Comparison of ENCODE assay signal across 9 cellular contexts in the genomic region with DNA sequence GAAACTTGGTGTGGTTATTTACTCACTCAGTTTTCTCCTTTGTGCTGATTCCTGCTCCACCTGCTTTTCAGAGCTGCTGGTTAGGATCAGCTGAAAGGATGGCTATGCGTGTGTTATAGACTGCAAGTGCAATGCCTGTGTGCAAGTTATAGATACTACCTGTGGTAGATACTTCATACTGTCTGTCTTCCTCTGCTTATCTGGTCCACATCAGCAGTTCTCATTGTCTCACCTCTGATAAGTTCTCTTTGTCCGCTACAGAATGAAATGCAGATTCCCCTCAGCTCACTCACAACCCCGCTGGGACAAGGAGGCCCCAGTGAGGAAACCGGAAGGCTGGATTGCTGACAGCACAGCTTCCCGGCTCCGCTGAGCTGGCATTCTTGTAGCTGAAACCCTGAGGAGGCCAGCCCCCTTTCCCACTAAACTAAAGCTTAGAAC. TPM values are rescaled to one million over a fixed set of nuclear protein-coding genes. Genes with fewer than 3 reads are reported as not detected.
DNase-seq lines count a peak whose midpoint lies in the region; ATAC-seq, FAIRE-seq and TF ChIP-seq lines count a peak whose summit lies in the region.
"Had no signal": no experiment of that assay in that cellular context is flagged by ENCODE, and none has a peak within 500 bp of the region (broad histone marks: within the 10 kb centered on the region; RNA-seq: fewer than 3 reads in every experiment).

No MANE protein-coding gene starts in this region.

- H4K20me1 ChIP-seq in H9 (ENCODE audit: control insufficient read depth, insufficient read depth, insufficient read length) (no peaks in the 10 kb centered on the region), K562 (replicated peaks; ENCODE audit: control insufficient read depth, insufficient read depth, low read length) (no peaks in the 10 kb centered on the region), smooth muscle cell (ENCODE audit: low read depth) (no peaks in the 10 kb centered on the region)

- TF ChIP-seq RAD21 in K562 (CRISPR knock-in tag; conservative IDR thresholded peaks at IDR 0.05 in 1 of 2, IDR thresholded peaks at IDR 0.05 in 1 of 2): no peak

- no peaks in the 10 kb centered on the region for H3K9me3 Mint-ChIP-seq in H9

- intact Hi-C loops in K562 (cut with micrococcal nuclease): no loop called here

- H4K5ac ChIP-seq in H9 (ENCODE audit: insufficient read length, low read depth, low read length): no peak overlapping the region

- H3K79me1 ChIP-seq in H9 (ENCODE audit: insufficient read depth, low read depth, low read length, poor library complexity, severe bottlenecking): no peaks in the 10 kb centered on the region

- H3K9me1 ChIP-seq in K562 (ENCODE audit: control insufficient read depth, insufficient read depth, low read length): no peaks in the 10 kb centered on the region

- peak; percentile 64 for ATAC-seq in K562

- no peak overlapping the region for H3T11ph ChIP-seq in H9 (ENCODE audit: low read length)

- no peak overlapping the region for H3K4me3 Mint-ChIP-seq in H9

- no peak overlapping the region for H2AFZ ChIP-seq in H9 (ENCODE audit: low read length)
- H2AFZ ChIP-seq in K562 (ENCODE audit: low read depth, low read length): peak overlapping the region; percentile 78
- peak overlapping the region; percentile 89 for H2AFZ ChIP-seq in smooth muscle cell (ENCODE audit: low read depth)

- H3K36me3 Mint-ChIP-seq in H9 (ENCODE audit: insufficient read depth in 1 of 3, low read depth in 3 of 3): no peaks in the 10 kb centered on the region

- TF ChIP-seq POLR2A in K562 (conservative IDR thresholded peaks at IDR 0.05): no peak

- H4K8ac ChIP-seq in H9 (replicated peaks; ENCODE audit: insufficient read length, low read depth, low read length): no peak overlapping the region

- H3K27me3 Mint-ChIP-seq in H9 (ENCODE audit: low read depth): no peaks in the 10 kb centered on the region

- H4K91ac ChIP-seq in H9 (ENCODE audit: insufficient read length, low read depth, low read length): no peak overlapping the region

- H3K9ac ChIP-seq in H9 (ENCODE audit: extremely low read depth, insufficient read length, low read length) (no peak overlapping the region), K562 (ENCODE audit: insufficient read depth in 1 of 2, low read depth in 2 of 2, low read length in 2 of 2) (peak overlapping the region in 1 of 2 experiments; percentile 57; a peak in 1 of 4 replicates), smooth muscle cell (ENCODE audit: low read depth) (peak overlapping the region; percentile 56)

- no CpG with 5 or more reads among the region's 6 CpGs for WGBS in H9 (ENCODE audit: extremely low coverage, insufficient read length, low lambda C conversion rate)
- 15% methylated on average over 6 of the region's 6 CpGs for WGBS in K562 (ENCODE audit: insufficient coverage, low coverage, missing lambda C conversion rate)
- 10% methylated on average over 6 of the region's 6 CpGs for WGBS in smooth muscle cell (ENCODE audit: low lambda C conversion rate)

- H3K4me1 ChIP-seq in H9 (ENCODE audit: insufficient read depth, low read length) (peaks cover 7% of the 10 kb centered on the region; the same call in 1 of the 2 replicates), K562 (replicated peaks in 1 of 2; ENCODE audit: control insufficient read depth in 2 of 2, insufficient read depth in 2 of 2, low read length in 2 of 2) (peaks cover 9 to 14% of the 10 kb centered on the region in 2 experiments), smooth muscle cell (ENCODE audit: low read depth) (peaks cover 22% of the 10 kb centered on the region)

- H3K23ac ChIP-seq in H9 (ENCODE audit: insufficient read length, low read depth, low read length): no peak overlapping the region

- H3K14ac ChIP-seq in H9 (ENCODE audit: insufficient read depth, low read length): no peak overlapping the region

- H3K27ac ChIP-seq in H9 (ENCODE audit: insufficient read length, low read depth, low read length): no peak overlapping the region
- H3K27ac ChIP-seq in K562 (ENCODE audit: extremely low read depth, low read depth, low read length): no peak overlapping the region
- peak overlapping the region; percentile 93 for H3K27ac ChIP-seq in smooth muscle cell (ENCODE audit: low read depth)
- H3K27ac ChIP-seq in WERI-Rb-1: no peak overlapping the region

- H3K56ac ChIP-seq in H9 (ENCODE audit: insufficient read length, low read depth, low read length): no peak overlapping the region

- no peak overlapping the region for H2BK12ac ChIP-seq in H9 (ENCODE audit: insufficient read length, low read depth, low read length)

- peak overlapping the region in 2 of 3 experiments; percentile 10 to 51; a peak in 2 of 7 replicates for H3K27ac Mint-ChIP-seq in H9

- no peak overlapping the region for H3K4me3 ChIP-seq in K562
- H3K4me3 ChIP-seq in smooth muscle cell: no peak overlapping the region
- H3K4me3 ChIP-seq in WERI-Rb-1 (ENCODE audit: low read depth, low read length): no peak overlapping the region

- H3K36me3 ChIP-seq in K562 (ENCODE audit: control insufficient read depth, insufficient read depth, low read length): no peaks in the 10 kb centered on the region
- no peaks in the 10 kb centered on the region for H3K36me3 ChIP-seq in smooth muscle cell (ENCODE audit: low read depth)
- no peaks in the 10 kb centered on the region for H3K36me3 ChIP-seq in WERI-Rb-1

- no peaks in the 10 kb centered on the region for H3K9me3 ChIP-seq in H9 (ENCODE audit: control insufficient read depth, low read depth, low read length)
- H3K9me3 ChIP-seq in K562 (replicated peaks; ENCODE audit: control insufficient read depth, insufficient read depth, low read depth, low read length): no peaks in the 10 kb centered on the region
- no peaks in the 10 kb centered on the region for H3K9me3 ChIP-seq in smooth muscle cell (replicated peaks; ENCODE audit: low read depth)
- no peaks in the 10 kb centered on the region for H3K9me3 ChIP-seq in WERI-Rb-1 (ENCODE audit: severe bottlenecking)

- H3K4me1 Mint-ChIP-seq in H9: peaks cover 13 to 17% of the 10 kb centered on the region in 2 experiments

- peak; percentile 63 for DNase-seq in H9
- peak in 2 of 4 experiments; percentile 46 to 51 for DNase-seq in K562 (ENCODE audit: extremely low read depth in 1 of 4, low spot score in 3 of 4)
- DNase-seq in iPS DF 4.7 (ENCODE audit: extremely low read depth, low spot score): peak; percentile 19
- DNase-seq in smooth muscle cell (lab: John Stamatoyannopoulos, UW; ENCODE audit: unreplicated experiment): no peak
- DNase-seq in effector CD8-positive, alpha-beta T cell (lab: John Stamatoyannopoulos, UW): no peak
- DNase-seq in WERI-Rb-1: no peak
- DNase-seq in SK-N-DZ (ENCODE audit: low spot score): no peak
- DNase-seq in mesenteric fat pad (ENCODE audit: low spot score): no peak
- DNase-seq: activated gamma-delta T cell had no signal

- H3K4ac ChIP-seq in H9 (ENCODE audit: low read depth, low read length): no peak overlapping the region

- FAIRE-seq in K562 (lab: Jason Lieb, UNC): peak; percentile 74

- TF ChIP-seq CTCF in H9 (conservative IDR thresholded peaks at IDR 0.05): no peak
- TF ChIP-seq CTCF in K562 (IDR thresholded peaks at IDR 0.05 in 2 of 3, conservative IDR thresholded peaks at IDR 0.05 in 1 of 3; ENCODE audit: insufficient read depth in 2 of 3, low read depth in 1 of 3, low read length in 3 of 3): no peak
- TF ChIP-seq CTCF in smooth muscle cell (IDR thresholded peaks at IDR 0.05; ENCODE audit: borderline replicate concordance, insufficient read depth, poor library complexity, severe bottlenecking): no peak
- TF ChIP-seq CTCF in WERI-Rb-1 (IDR thresholded peaks at IDR 0.05; ENCODE audit: low read depth, low read length): no peak

- CTCF ChIA-PET in K562 (lab: Yijun Ruan, JAX; ENCODE audit: low intra/inter-chr PET ratio): no interaction called here

- no peak overlapping the region for H3K18ac ChIP-seq in H9 (ENCODE audit: insufficient read length, low read depth, low read length)

- POLR2A ChIA-PET in K562 (lab: Yijun Ruan, JAX): interaction anchor here (0.6 to 2.1 kb wide), 3 partner anchors 11 to 954 kb away, joined by 3 to 4 read pairs (median 3); no protein-coding TSS in a partner anchor

- in situ Hi-C loops in K562 (cut with MboI): no loop called here

- no peak overlapping the region for H2BK5ac ChIP-seq in H9 (ENCODE audit: insufficient read length, low read length)

- peaks cover 20% of the 10 kb centered on the region for H3F3A ChIP-seq in smooth muscle cell (ENCODE audit: low read depth)

- H3K79me2 ChIP-seq in H9 (ENCODE audit: insufficient read depth, low read length) (no peaks in the 10 kb centered on the region), K562 (ENCODE audit: control insufficient read depth, insufficient read depth, low read length) (no peaks in the 10 kb centered on the region), smooth muscle cell (ENCODE audit: low read depth) (no peaks in the 10 kb centered on the region)

- H2BK120ac ChIP-seq in H9 (ENCODE audit: low read depth, low read length, poor library complexity, severe bottlenecking): no peak overlapping the region

- H2BK20ac ChIP-seq in H9 (ENCODE audit: low read depth, low read length, poor library complexity, severe bottlenecking): no peak overlapping the region

- H3K27me3 ChIP-seq in H9 (ENCODE audit: insufficient read depth, low read length) (no peaks in the 10 kb centered on the region), K562 (ENCODE audit: control insufficient read depth in 2 of 2, insufficient read depth in 2 of 2, low read length in 2 of 2) (no peaks in the 10 kb centered on the region), smooth muscle cell (ENCODE audit: low read depth) (no peaks in the 10 kb centered on the region), WERI-Rb-1 (ENCODE audit: insufficient read depth, low read depth, severe bottlenecking) (no peaks in the 10 kb centered on the region)

- BruUV-seq in K562 (replicated peaks; lab: Mats Ljungman, UMichigan): no TSS peak

- no peak overlapping the region for H2AK5ac ChIP-seq in H9 (ENCODE audit: insufficient read length, low read length)

- no peaks in the 10 kb centered on the region for H3K23me2 ChIP-seq in H9 (ENCODE audit: insufficient read length, low read depth, low read length, poor library complexity, severe bottlenecking)

- H3K4me2 ChIP-seq in H9 (ENCODE audit: insufficient read depth, insufficient read length, low read length): peak overlapping the region; percentile 2
- H3K4me2 ChIP-seq in K562 (ENCODE audit: insufficient read depth, low read length): peak overlapping the region; percentile 35; the same call in 1 of the 2 replicates
- peak overlapping the region; percentile 69 for H3K4me2 ChIP-seq in smooth muscle cell

- TF ChIP-seq EP300 in K562 (IDR thresholded peaks at IDR 0.05; ENCODE audit: low read length): no peak

- H2BK15ac ChIP-seq in H9 (ENCODE audit: low read depth, low read length): no peak overlapping the region

RNA-seq across cellular contexts. Expression of a gene that starts 37.5 kb away (rescaled TPM):
- total RNA-seq in H9 (2021) (not detected in 2 replicates), K562 (2014; rRNA removed) (not detected in 2 replicates), K562 (2014; rRNA removed; fragmentation: Illumina TruSeq; extraction: Trizol) (0.07 and 0.32 TPM in 2 replicates), K562 (2015; rRNA removed; fragmentation: Illumina TruSeq; extraction: Trizol) (0.14 and 0.34 TPM in 2 replicates), K562 (2021) (0.13 and 0.27 TPM in 2 replicates), smooth muscle cell (not detected in 2 replicates), mesenteric fat pad (352 TPM)
- 0.44 and 1.2 TPM in 2 replicates for total RNA-seq in K562 (2011; cell fraction: chromatin; rRNA removed; ENCODE audit: low replicate concordance)
- 0.66 and 1.0 TPM in 2 replicates for total RNA-seq in K562 (2011; cell fraction: nucleolus; rRNA removed)
- total RNA-seq in K562 (2011; cell fraction: nucleoplasm; rRNA removed): 0.73 and 1.2 TPM in 2 replicates
- polyA plus RNA-seq in K562 (2011; rRNA removed) (0.42 and 1.1 TPM in 2 replicates), K562 (2014; fragmentation: Illumina TruSeq; extraction: Trizol) (0.10 and 0.12 TPM in 2 replicates), K562 (2014; fragmentation: Nextera tagmentation; extraction: Ambion mirVana) (under 1 TPM; 0.06 to 0.27 TPM), K562 (2014; rRNA removed) (0.05 and 0.13 TPM in 2 replicates), smooth muscle cell (not detected in 2 replicates)
- polyA plus RNA-seq in K562 (2011; cell fraction: cytosol; rRNA removed): 0.06 and 0.85 TPM in 2 replicates
- polyA plus RNA-seq in K562 (2011; cell fraction: nucleus; rRNA removed): 0.14 and 0.15 TPM in 2 replicates
- polyA plus RNA-seq in K562 (2012): 0.29 and 0.34 TPM in 2 replicates
- polyA minus RNA-seq in K562 (2011; rRNA and poly(A)+ RNA removed): 0.18 and 0.32 TPM in 2 replicates
- 1.3 TPM in 1 of 2 replicates, not detected in the other for polyA minus RNA-seq in K562 (2011; cell fraction: cytosol; rRNA and poly(A)+ RNA removed)
- polyA minus RNA-seq in K562 (2011; cell fraction: nucleus; rRNA and poly(A)+ RNA removed): 0.22 and 0.40 TPM in 2 replicates
- polyA plus RNA-seq in SK-N-DZ (2014; cell fraction: cytosol; rRNA removed): not detected in 2 replicates
- not detected in 2 replicates for polyA plus RNA-seq in SK-N-DZ (2014; cell fraction: nucleus; rRNA removed)

Comparison
In these comparisons a context has a peak if more than half of its experiments do, and no peak if none do; other contexts are left out.
1. DNase-seq: peak in H9 (single experiment) and iPS DF 4.7 (single experiment); none in smooth muscle cell (single experiment), effector CD8-positive, alpha-beta T cell (single experiment), WERI-Rb-1 (single experiment), SK-N-DZ (single experiment) and mesenteric fat pad (single experiment).
2. H3K4me2 ChIP-seq: peak in every context shown above with its lines; median percentile 69 in smooth muscle cell; 35 in K562; 2 in H9.
3. RNA of a gene that starts 37.5 kb away (total RNA-seq): 352 TPM in mesenteric fat pad (single experiment); 0.07 to 1.2 TPM in K562, not detected in smooth muscle cell and not detected in H9; every median in the first group is over 100 times any median in the second.